ENCODE assay signal across 8 cellular contexts in the genomic region with DNA sequence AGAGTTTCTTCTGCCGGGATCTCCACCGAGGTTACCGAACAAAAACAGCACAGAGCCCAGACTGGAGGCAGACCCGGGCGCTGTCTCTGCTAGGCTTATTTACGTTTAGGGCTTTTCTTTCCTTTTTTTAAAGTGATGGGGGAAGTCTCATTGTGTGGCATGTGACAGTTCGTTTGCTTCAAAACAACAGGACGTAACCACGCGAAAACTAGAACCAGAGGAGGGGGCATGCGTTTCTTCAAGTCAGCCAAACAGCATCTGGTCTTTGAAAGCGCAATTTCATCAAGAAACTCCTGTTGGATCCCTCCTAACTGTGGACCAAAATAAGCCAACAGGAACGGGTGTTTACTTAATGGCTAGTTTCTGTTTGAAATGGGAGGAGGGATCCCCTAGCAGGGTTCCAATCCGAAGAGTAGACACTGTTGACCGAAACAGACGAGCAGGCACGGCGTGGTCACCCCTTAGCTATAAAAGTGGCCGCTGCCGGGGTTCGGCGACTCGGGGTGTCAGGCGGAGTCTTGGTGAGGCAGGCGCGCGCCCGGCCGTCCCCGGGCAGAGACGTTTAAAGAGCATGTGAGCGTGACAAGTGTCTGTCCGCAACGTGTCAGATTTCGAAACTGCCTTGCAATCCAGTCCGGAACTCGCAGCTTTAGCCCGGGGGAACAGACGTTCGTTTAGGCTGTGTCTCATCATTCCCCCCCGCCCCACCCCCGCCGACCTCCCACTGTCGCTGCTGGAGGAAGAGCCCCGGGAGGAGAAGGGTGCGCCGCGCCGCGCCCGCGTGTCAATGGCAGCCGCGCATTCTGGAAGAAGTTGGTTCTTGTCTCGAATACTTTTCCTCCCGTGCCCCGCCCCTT. TPM values are rescaled to one million over a fixed set of nuclear protein-coding genes. Genes with fewer than 3 reads are reported as not detected.
DNase-seq lines count a peak whose midpoint lies in the region; ATAC-seq and TF ChIP-seq lines count a peak whose summit lies in the region.

No MANE protein-coding gene starts in this region.

- H3K27ac Mint-ChIP-seq in activated CD4-positive, alpha-beta T cell treated with anti-CD3 and anti-CD28 coated beads, Interleukin-2, amount 10 ng/mL, durations not matched to agents 24 days and 14 days, result peak overlapping the region; percentile 99
- H3K27ac Mint-ChIP-seq in dendritic cell treated with granulocyte-macrophage colony-stimulating factor and Interleukin-4, amounts not matched to agents 40 ng/mL and 50 ng/mL, for 4 days, result peak overlapping the region; percentile 99

- no peaks in the 10 kb centered on the region for H3K27me3 Mint-ChIP-seq in activated CD4-positive, alpha-beta T cell treated with anti-CD3 and anti-CD28 coated beads, Interleukin-2, amount 10 ng/mL, durations not matched to agents 24 days and 14 days
- H3K27me3 Mint-ChIP-seq in dendritic cell treated with granulocyte-macrophage colony-stimulating factor and Interleukin-4, amounts not matched to agents 40 ng/mL and 50 ng/mL, for 4 days, result no peaks in the 10 kb centered on the region

- peak; percentile 57 for DNase-seq in NCI-H146 (lab: John Stamatoyannopoulos, UW)
- no peak for DNase-seq in NCI-H146 treated with DMSO at 0.1 percent for 48 hours (lab: John Stamatoyannopoulos, UW; ENCODE audit: unreplicated experiment)
- DNase-seq in NCI-H446 treated with DMSO at 0.1 percent for 48 hours (lab: John Stamatoyannopoulos, UW), result peak; percentile 58
- DNase-seq in activated CD4-positive, alpha-beta T cell treated with anti-CD3 and anti-CD28 coated beads, Interleukin-2, amount 10 ng/mL, durations not matched to agents 24 days and 14 days, result peak; percentile 94
- DNase-seq in lower leg skin (ENCODE audit: low spot score in 2 of 2), result peak; percentile 97 to 99
- peak; percentile 49 to 63 (median 56) for DNase-seq in stimulated activated CD4-positive, alpha-beta T cell treated with anti-CD3 and anti-CD28 coated beads, TNF-alpha, amount 100 ng/mL, for 1 hour (ENCODE audit: low read depth in 3 of 3, low spot score in 1 of 3)

- peaks cover 20% of the 10 kb centered on the region for H3K36me3 Mint-ChIP-seq in activated CD4-positive, alpha-beta T cell treated with anti-CD3 and anti-CD28 coated beads, Interleukin-2, amount 10 ng/mL, durations not matched to agents 24 days and 14 days (ENCODE audit: low read depth)
- H3K36me3 Mint-ChIP-seq in dendritic cell treated with granulocyte-macrophage colony-stimulating factor and Interleukin-4, amounts not matched to agents 40 ng/mL and 50 ng/mL, for 4 days (ENCODE audit: low read depth), result peaks cover 43% of the 10 kb centered on the region

- peak; percentile 48 for ATAC-seq in HG02884 (IDR thresholded peaks at IDR 0.05; ENCODE audit: unreplicated experiment)

- TF ChIP-seq POLR2A in lower leg skin (IDR thresholded peaks at IDR 0.05), result peak in 1 of 2 donors; percentile 89

- intact Hi-C loops in activated CD4-positive, alpha-beta T cell treated with anti-CD3 and anti-CD28 coated beads, Interleukin-2, amount 10 ng/mL, durations not matched to agents 24 days and 14 days (cut with micrococcal nuclease), result loop anchor here (1.0 to 5.0 kb wide), 10 partner anchors 37 to 1848 kb away; a partner anchor contains a TSS
- intact Hi-C loops in dendritic cell treated with granulocyte-macrophage colony-stimulating factor and Interleukin-4, amounts not matched to agents 40 ng/mL and 50 ng/mL, for 4 days (cut with micrococcal nuclease), result loop anchor here (1.0 to 5.0 kb wide), 2 partner anchors 144 to 272 kb away; no protein-coding TSS in a partner anchor
- intact Hi-C loops in lower leg skin (cut with DNase I; ENCODE audit: low total_unique reads), result loop anchor here (10.0 kb wide), 1 partner anchor 174 kb away; no protein-coding TSS in a partner anchor

- 0% methylated on average over 36 to 50 of the region's 57 CpGs for WGBS in lower leg skin, 2 donors

- no peak for TF ChIP-seq CTCF in lower leg skin (IDR thresholded peaks at IDR 0.05)

- H3K4me3 Mint-ChIP-seq in activated CD4-positive, alpha-beta T cell treated with anti-CD3 and anti-CD28 coated beads, Interleukin-2, amount 10 ng/mL, durations not matched to agents 24 days and 14 days, result peak overlapping the region; percentile 96
- peak overlapping the region; percentile 90 for H3K4me3 Mint-ChIP-seq in dendritic cell treated with granulocyte-macrophage colony-stimulating factor and Interleukin-4, amounts not matched to agents 40 ng/mL and 50 ng/mL, for 4 days

- H3K4me3 ChIP-seq in lower leg skin (ENCODE audit: low read depth, poor library complexity, severe bottlenecking), result peak overlapping the region; percentile 51

- H3K9me3 Mint-ChIP-seq in activated CD4-positive, alpha-beta T cell treated with anti-CD3 and anti-CD28 coated beads, Interleukin-2, amount 10 ng/mL, durations not matched to agents 24 days and 14 days, result no peaks in the 10 kb centered on the region
- no peaks in the 10 kb centered on the region for H3K9me3 Mint-ChIP-seq in dendritic cell treated with granulocyte-macrophage colony-stimulating factor and Interleukin-4, amounts not matched to agents 40 ng/mL and 50 ng/mL, for 4 days

- H3K4me1 Mint-ChIP-seq in activated CD4-positive, alpha-beta T cell treated with anti-CD3 and anti-CD28 coated beads, Interleukin-2, amount 10 ng/mL, durations not matched to agents 24 days and 14 days, result peaks cover 43% of the 10 kb centered on the region
- H3K4me1 Mint-ChIP-seq in dendritic cell treated with granulocyte-macrophage colony-stimulating factor and Interleukin-4, amounts not matched to agents 40 ng/mL and 50 ng/mL, for 4 days (ENCODE audit: low read depth), result peaks cover 36% of the 10 kb centered on the region

RNA-seq across cellular contexts. Expression of a gene that starts 0.9 kb away (rescaled TPM):
- 44.0 and 50.7 TPM in 2 replicates for total RNA-seq in activated CD4-positive, alpha-beta T cell treated with anti-CD3 and anti-CD28 coated beads, Interleukin-2, amount 10 ng/mL, durations not matched to agents 24 days and 14 days
- 100 to 1,000 TPM in 2 of 4 donors, 10 to 100 TPM in 2; 87.5 to 114 (median 106) TPM for total RNA-seq in lower leg skin
